In genomic region chr2:160241251-160242137, GRCh38 we compare ENCODE assay signal across 10 cellular contexts. TPM values are rescaled to one million over a fixed set of nuclear protein-coding genes. Genes with fewer than 3 reads are reported as not detected.
DNase-seq lines count a peak whose midpoint lies in the region; ATAC-seq, FAIRE-seq and TF ChIP-seq lines count a peak whose summit lies in the region.
"Had no signal": no experiment of that assay in that cellular context is flagged by ENCODE, and none has a peak within 500 bp of the region (broad histone marks: within the 10 kb centered on the region; RNA-seq: fewer than 3 reads in every experiment).

No MANE protein-coding gene starts in this region.

- no peaks in the 10 kb centered on the region for H3K9me3 Mint-ChIP-seq in stimulated activated memory B cell treated with anti-CD40 and anti-IgM and Interleukin-4, amounts not matched to agents 10 μg/mL and 1 μg/mL and 100 μg/mL, for 72 hours

- H3K36me3 ChIP-seq in heart left ventricle (no peaks in the 10 kb centered on the region), small intestine (ENCODE audit: control insufficient read depth in 2 of 2, insufficient read depth in 2 of 2, low read length in 2 of 2) (no peaks in the 10 kb centered on the region)

- WGBS in heart left ventricle, 4 donors = 48 to 62% (median 59%) methylated on average over 4 of the region's 4 CpGs
- WGBS in small intestine, 3 donors = 37 to 55% (median 43%) methylated on average over 4 of the region's 4 CpGs

- H3K36me3 Mint-ChIP-seq in stimulated activated memory B cell treated with anti-CD40 and anti-IgM and Interleukin-4, amounts not matched to agents 10 μg/mL and 1 μg/mL and 100 μg/mL, for 72 hours = no peaks in the 10 kb centered on the region

- H3K27ac ChIP-seq in heart left ventricle = peak overlapping the region in 5 of 12 donors; percentile 14 to 42 (median 27)
- H3K27ac ChIP-seq in small intestine (ENCODE audit: low read depth in 1 of 2, low read length in 1 of 2) = peak overlapping the region in 1 of 2 donors; percentile 46

- H3K4me1 ChIP-seq in heart left ventricle = peaks cover 0 to 28% (median 18%) of the 10 kb centered on the region in 12 donors
- peaks cover 2 to 3% of the 10 kb centered on the region in 2 donors for H3K4me1 ChIP-seq in small intestine (ENCODE audit: control insufficient read depth in 2 of 2, insufficient read depth in 1 of 2, low read depth in 1 of 2, low read length in 1 of 2)

- intact Hi-C loops in heart left ventricle (cut with DNase I) = loop anchor here in 1 of 10 donors (10.0 kb wide), 1 partner anchor 127 kb away; no protein-coding TSS in a partner anchor

- no peak for FAIRE-seq in small intestine (lab: Jason Lieb, UNC)
- FAIRE-seq: TTC549 had no signal

- peak; percentile 79 for DNase-seq in HFF-Myc (ENCODE audit: extremely low read depth, low read depth)
- DNase-seq in heart left ventricle = peak in 4 of 5 donors; percentile 30 to 66 (median 53)
- DNase-seq in small intestine = peak; percentile 88
- DNase-seq in activated T-cell treated with anti-CD3 and anti-CD28 coated beads for 4 hours = no peak
- no peak for DNase-seq in NCI-H82 treated with DMSO at 0.1 percent for 48 hours (lab: John Stamatoyannopoulos, UW; ENCODE audit: unreplicated experiment)
- DNase-seq: effector CD4-positive, alpha-beta T cell had no signal

- no peak overlapping the region for H3K27ac Mint-ChIP-seq in stimulated activated memory B cell treated with anti-CD40 and anti-IgM and Interleukin-4, amounts not matched to agents 10 μg/mL and 1 μg/mL and 100 μg/mL, for 72 hours

- H3K27me3 ChIP-seq in heart left ventricle (no peaks in the 10 kb centered on the region), small intestine (ENCODE audit: control insufficient read depth in 2 of 2, insufficient read depth in 2 of 2, low read length in 2 of 2) (no peaks in the 10 kb centered on the region)

- H3K27me3 Mint-ChIP-seq in stimulated activated memory B cell treated with anti-CD40 and anti-IgM and Interleukin-4, amounts not matched to agents 10 μg/mL and 1 μg/mL and 100 μg/mL, for 72 hours = no peaks in the 10 kb centered on the region

- peaks cover 7% of the 10 kb centered on the region for H3K4me1 Mint-ChIP-seq in stimulated activated memory B cell treated with anti-CD40 and anti-IgM and Interleukin-4, amounts not matched to agents 10 μg/mL and 1 μg/mL and 100 μg/mL, for 72 hours

- no peak for TF ChIP-seq POLR2A in heart left ventricle (IDR thresholded peaks at IDR 0.05)

- no peak overlapping the region for H3K4me3 Mint-ChIP-seq in stimulated activated memory B cell treated with anti-CD40 and anti-IgM and Interleukin-4, amounts not matched to agents 10 μg/mL and 1 μg/mL and 100 μg/mL, for 72 hours

- no peaks in the 10 kb centered on the region for H3K9me3 ChIP-seq in heart left ventricle
- no peaks in the 10 kb centered on the region for H3K9me3 ChIP-seq in small intestine (ENCODE audit: control insufficient read depth, low read depth)

- TF ChIP-seq CTCF in HFF-Myc (IDR thresholded peaks at IDR 0.05; ENCODE audit: low read depth, low read length, missing control alignments) (no peak), heart left ventricle (IDR thresholded peaks at IDR 0.05) (no peak)

- ATAC-seq in SK-N-SH treated with all-trans-retinoic acid at 6 μM for 48 hours (peak; percentile 91), heart left ventricle (peak in 3 of 4 donors; percentile 49 to 84 (median 67)), HG02970 (IDR thresholded peaks at IDR 0.05; ENCODE audit: low FRiP score, unreplicated experiment) (no peak)
- no peak for ATAC-seq in stimulated activated memory B cell treated with anti-CD40 and anti-IgM and Interleukin-4, amounts not matched to agents 10 μg/mL and 1 μg/mL and 100 μg/mL, for 72 hours

- H3K4me3 ChIP-seq in HFF-Myc (replicated peaks; ENCODE audit: low read depth, low read length) = no peak overlapping the region
- no peak overlapping the region for H3K4me3 ChIP-seq in heart left ventricle
- no peak overlapping the region for H3K4me3 ChIP-seq in small intestine (ENCODE audit: low read depth in 1 of 2, low read length in 2 of 2)

TF ChIP-seq in SK-N-SH treated with all-trans-retinoic acid at 6 μM for 48 hours, 23 proteins besides CTCF, POLR2A, EP300 and RAD21 (continues in another document):
- TF ChIP-seq CREB5 (CRISPR knock-in tag; IDR thresholded peaks at IDR 0.05; ENCODE audit: low read depth) = peak; percentile 63; the same call in 1 of the 2 replicates
- peak; percentile 51; the same call in 1 of the 2 replicates for TF ChIP-seq RARB (CRISPR knock-in tag; IDR thresholded peaks at IDR 0.05)
- TF ChIP-seq ZNF70 (CRISPR knock-in tag; IDR thresholded peaks at IDR 0.05) = no peak
- no peak; the same call in 1 of the 2 replicates for TF ChIP-seq POU6F1 (CRISPR knock-in tag; IDR thresholded peaks at IDR 0.05; ENCODE audit: borderline replicate concordance, low read depth)
- no peak for TF ChIP-seq CSRNP3 (CRISPR knock-in tag; IDR thresholded peaks at IDR 0.05)
- no peak for TF ChIP-seq OSR1 (CRISPR knock-in tag; IDR thresholded peaks at IDR 0.05)
- no peak for TF ChIP-seq ZC3H10 (CRISPR knock-in tag; IDR thresholded peaks at IDR 0.05)
- TF ChIP-seq TSHZ2 (CRISPR knock-in tag; IDR thresholded peaks at IDR 0.05) = peak; percentile 24; the same call in 1 of the 2 replicates
- TF ChIP-seq BACH2 (CRISPR knock-in tag; IDR thresholded peaks at IDR 0.05; ENCODE audit: borderline replicate concordance) = no peak
- peak; percentile 59 for TF ChIP-seq ISL1 (CRISPR knock-in tag; IDR thresholded peaks at IDR 0.05)
- TF ChIP-seq ZFP30 (CRISPR knock-in tag; IDR thresholded peaks at IDR 0.05) = no peak
- TF ChIP-seq TOX (CRISPR knock-in tag; IDR thresholded peaks at IDR 0.05; ENCODE audit: borderline replicate concordance) = no peak
- no peak for TF ChIP-seq GLIS3 (CRISPR knock-in tag; IDR thresholded peaks at IDR 0.05)
- no peak for TF ChIP-seq SNAI2 (CRISPR knock-in tag; IDR thresholded peaks at IDR 0.05)

RNA-seq across cellular contexts. Expression of gene ITGB6, which starts 41.4 kb away (rescaled TPM):
- total RNA-seq in heart left ventricle = 1 to 10 TPM in 4 of 9 donors, under 1 TPM in 5; 0.36 to 4.2 (median 0.96) TPM
- polyA plus RNA-seq in heart left ventricle (under 1 TPM; 0.27 to 0.28 TPM), small intestine (1 to 10 TPM; 3.0 to 5.6 (median 3.9) TPM)

Comparison
In these comparisons a context has a peak if more than half of its experiments do, and no peak if none do; other contexts are left out.
1. DNase-seq: peak in HFF-Myc (single experiment), heart left ventricle (4 of 5) and small intestine (single experiment); none in activated T-cell treated with anti-CD3 and anti-CD28 coated beads for 4 hours (single experiment) and NCI-H82 treated with DMSO at 0.1 percent for 48 hours (single experiment).
2. ATAC-seq: peak in SK-N-SH treated with all-trans-retinoic acid at 6 μM for 48 hours (single experiment) and heart left ventricle (3 of 4); none in HG02970 (single experiment) and stimulated activated memory B cell treated with anti-CD40 and anti-IgM and Interleukin-4, amounts not matched to agents 10 μg/mL and 1 μg/mL and 100 μg/mL, for 72 hours (single experiment).